ENCODE assay signal across 9 cellular contexts in genomic region chr7:127209886-127210285, GRCh38. TPM values are rescaled to one million over a fixed set of nuclear protein-coding genes. Genes with fewer than 3 reads are reported as not detected.
"Had no signal": no experiment of that assay in that cellular context is flagged by ENCODE, and none has a peak within 500 bp of the region (broad histone marks: within the 10 kb centered on the region; RNA-seq: fewer than 3 reads in every experiment).

No MANE protein-coding gene starts in this region.

- H3K4me3 ChIP-seq: K562 had no signal

- DNase-seq: IMR-90, KBM-7, KG1 had no signal

- H3K27ac ChIP-seq: HL-60 had no signal

- H3K4me1 Mint-ChIP-seq: IgD-negative memory B cell had no signal

- H3K27ac Mint-ChIP-seq: IgD-negative memory B cell had no signal

- H3K4me3 Mint-ChIP-seq: IgD-negative memory B cell had no signal

- ATAC-seq: HepG2, K562 had no signal

- FAIRE-seq: HepG2, HTR-8/SVneo, K562 had no signal

- H3K36me3 Mint-ChIP-seq: IgD-negative memory B cell had no signal

RNA-seq across cellular contexts. Expression of gene GRM8, which starts 42.9 kb away (rescaled TPM):
- total RNA-seq: HepG2, HT-29, IMR-90 had no signal
- polyA plus RNA-seq: HepG2, IgD-negative memory B cell, IMR-90 had no signal
